In the genomic region with DNA sequence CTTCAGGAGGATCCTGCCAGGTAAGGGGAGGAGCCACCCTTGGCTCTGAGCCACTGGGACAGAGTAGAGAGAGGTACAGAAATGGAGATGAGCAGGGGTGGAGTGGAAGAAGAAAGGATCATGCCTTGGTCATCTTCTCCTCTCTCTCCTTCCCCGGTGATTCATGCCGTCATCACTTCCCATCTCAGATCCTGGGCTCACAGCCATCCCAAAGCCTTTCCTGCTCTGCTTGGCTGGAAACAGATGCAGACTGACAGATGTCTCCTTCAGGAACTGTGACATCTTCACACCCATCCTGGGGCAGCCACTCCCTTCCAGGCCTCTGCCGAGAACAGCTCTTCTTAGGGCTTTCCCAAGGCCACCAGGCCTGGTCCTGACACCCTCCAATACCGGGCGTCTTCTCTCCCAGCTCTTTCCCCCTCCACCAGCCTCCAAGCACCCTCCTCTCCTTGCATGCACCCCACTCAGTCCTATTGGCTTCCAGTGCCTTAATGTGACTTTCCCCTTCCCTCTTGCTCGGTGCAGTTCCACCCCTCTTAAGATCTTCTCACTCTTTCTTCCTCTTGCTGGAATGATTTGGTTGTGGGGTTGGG, we compare ENCODE assay signal across 15 cellular contexts. TPM values are rescaled to one million over a fixed set of nuclear protein-coding genes. Genes with fewer than 3 reads are reported as not detected.
DNase-seq lines count a peak whose midpoint lies in the region; ATAC-seq and TF ChIP-seq lines count a peak whose summit lies in the region.
"Had no signal": no experiment of that assay in that cellular context is flagged by ENCODE, and none has a peak within 500 bp of the region (broad histone marks: within the 10 kb centered on the region; RNA-seq: fewer than 3 reads in every experiment).

No MANE protein-coding gene starts in this region.

- DNase-seq in Caki2 (ENCODE audit: low read depth) (peak; percentile 18), NCI-H1694 (lab: John Stamatoyannopoulos, UW) (peak; percentile 65), endodermal cell (peak; percentile 25), NCI-H2081 (lab: John Stamatoyannopoulos, UW) (no peak), hypothalamus (lab: John Stamatoyannopoulos, UW) (no peak), posterior vena cava (ENCODE audit: low spot score) (no peak)
- DNase-seq: activated CD8-positive, alpha-beta memory T cell treated with anti-CD3 and anti-CD28 coated beads, Interleukin-2, amount 10 ng/mL, durations not matched to agents 7 days and 5 days; NCI-H2107; occipital lobe; T-helper 1 cell; upper lobe of left lung had no signal

- H3K9ac ChIP-seq in endodermal cell (ENCODE audit: extremely low read depth, low read length, poor library complexity, severe bottlenecking) = no peak overlapping the region

- no peaks in the 10 kb centered on the region for H3K36me3 ChIP-seq in endodermal cell (ENCODE audit: control insufficient read depth, insufficient read depth, low read length)
- H3K36me3 ChIP-seq: upper lobe of left lung had no signal

- H3K27me3 ChIP-seq in endodermal cell (ENCODE audit: control insufficient read depth, insufficient read depth, low read length, poor library complexity, severe bottlenecking) = no peaks in the 10 kb centered on the region
- H3K27me3 ChIP-seq: upper lobe of left lung had no signal

- H3K4me3 Mint-ChIP-seq in endodermal cell = no peak overlapping the region
- H3K4me3 Mint-ChIP-seq in nephron = peak overlapping the region in 1 of 3 experiments; percentile 15
- H3K4me3 Mint-ChIP-seq: activated CD8-positive, alpha-beta memory T cell treated with anti-CD3 and anti-CD28 coated beads, Interleukin-2, amount 10 ng/mL, durations not matched to agents 7 days and 5 days; central memory CD8-positive, alpha-beta T cell had no signal

- in situ Hi-C loops in Caki2 (cut with HindIII; ENCODE audit: low pct_unique_long_range_greater_than_20kb, low sequenced_read_pairs) = no loop called here

- no peak for ATAC-seq in GM19328 (IDR thresholded peaks at IDR 0.05; ENCODE audit: unreplicated experiment)
- ATAC-seq: activated CD8-positive, alpha-beta memory T cell treated with anti-CD3 and anti-CD28 coated beads, Interleukin-2, amount 10 ng/mL, durations not matched to agents 7 days and 5 days had no signal

- no peaks in the 10 kb centered on the region for H3K4me1 ChIP-seq in endodermal cell (ENCODE audit: control insufficient read depth, insufficient read depth, low read length)

- no peak overlapping the region for H3K4me3 ChIP-seq in endodermal cell (ENCODE audit: low read length)
- H3K4me3 ChIP-seq: upper lobe of left lung had no signal

- H3K27ac Mint-ChIP-seq in endodermal cell (no peak overlapping the region), nephron (peak overlapping the region in 2 of 3 experiments; percentile 50 to 84)
- H3K27ac Mint-ChIP-seq: activated CD8-positive, alpha-beta memory T cell treated with anti-CD3 and anti-CD28 coated beads, Interleukin-2, amount 10 ng/mL, durations not matched to agents 7 days and 5 days had no signal

- H3K27me3 Mint-ChIP-seq in endodermal cell (ENCODE audit: insufficient read depth) = peaks cover 76% of the 10 kb centered on the region
- H3K27me3 Mint-ChIP-seq in nephron (ENCODE audit: low read depth) = no peaks in the 10 kb centered on the region

- WGBS in endodermal cell (ENCODE audit: insufficient coverage in 1 of 2, insufficient read length in 1 of 2), 2 experiments = 88 to 90% methylated on average over 2 to 6 of the region's 6 CpGs

- intact Hi-C loops in posterior vena cava (cut with DNase I) = no loop called here

- H3K9me3 Mint-ChIP-seq in endodermal cell (no peaks in the 10 kb centered on the region), nephron (no peaks in the 10 kb centered on the region)
- H3K9me3 Mint-ChIP-seq: central memory CD8-positive, alpha-beta T cell had no signal

- no peaks in the 10 kb centered on the region for H3K9me3 ChIP-seq in endodermal cell (ENCODE audit: control insufficient read depth, low read length)
- H3K9me3 ChIP-seq: upper lobe of left lung had no signal

- H3K27ac ChIP-seq in endodermal cell (ENCODE audit: low read depth, low read length) = no peak overlapping the region
- H3K27ac ChIP-seq: HL-60, upper lobe of left lung had no signal

- H3K36me3 Mint-ChIP-seq in endodermal cell (ENCODE audit: low read depth) = no peaks in the 10 kb centered on the region
- H3K36me3 Mint-ChIP-seq in nephron (ENCODE audit: low read depth) = no peaks in the 10 kb centered on the region
- H3K36me3 Mint-ChIP-seq: activated CD8-positive, alpha-beta memory T cell treated with anti-CD3 and anti-CD28 coated beads, Interleukin-2, amount 10 ng/mL, durations not matched to agents 7 days and 5 days had no signal

- no peak for TF ChIP-seq CTCF in endodermal cell (conservative IDR thresholded peaks at IDR 0.05)
- TF ChIP-seq CTCF in nephron (IDR thresholded peaks at IDR 0.05; ENCODE audit: unreplicated experiment in 3 of 3) = no peak

- H3K4me1 Mint-ChIP-seq in endodermal cell = no peaks in the 10 kb centered on the region
- H3K4me1 Mint-ChIP-seq in nephron = peaks cover 49% of the 10 kb centered on the region
- H3K4me1 Mint-ChIP-seq: activated CD8-positive, alpha-beta memory T cell treated with anti-CD3 and anti-CD28 coated beads, Interleukin-2, amount 10 ng/mL, durations not matched to agents 7 days and 5 days; central memory CD8-positive, alpha-beta T cell had no signal

RNA-seq across cellular contexts. Expression of a gene that starts 58.3 kb away (rescaled TPM):
- total RNA-seq in Caki2 (2014; rRNA removed; shearing (Covaris generic); ENCODE audit: low replicate concordance) = not detected in 2 replicates
- total RNA-seq in endodermal cell = not detected
- polyA plus RNA-seq in endodermal cell (2013, experiment 1 of 2) = not detected
- polyA plus RNA-seq in endodermal cell (2013, experiment 2 of 2) = not detected
- not detected for total RNA-seq in posterior vena cava
- total RNA-seq: activated CD8-positive, alpha-beta memory T cell treated with anti-CD3 and anti-CD28 coated beads, Interleukin-2, amount 10 ng/mL, durations not matched to agents 7 days and 5 days; occipital lobe; upper lobe of left lung had no signal

Comparison
In these comparisons a context has a peak if more than half of its experiments do, and no peak if none do; other contexts are left out.
1. DNase-seq: peak in Caki2 (single experiment), NCI-H1694 (single experiment) and endodermal cell (single experiment); none in NCI-H2081 (0 of 2), hypothalamus (0 of 51) and posterior vena cava (single experiment).